Comparison of ENCODE assay signal across 28 cellular contexts in the genomic region with DNA sequence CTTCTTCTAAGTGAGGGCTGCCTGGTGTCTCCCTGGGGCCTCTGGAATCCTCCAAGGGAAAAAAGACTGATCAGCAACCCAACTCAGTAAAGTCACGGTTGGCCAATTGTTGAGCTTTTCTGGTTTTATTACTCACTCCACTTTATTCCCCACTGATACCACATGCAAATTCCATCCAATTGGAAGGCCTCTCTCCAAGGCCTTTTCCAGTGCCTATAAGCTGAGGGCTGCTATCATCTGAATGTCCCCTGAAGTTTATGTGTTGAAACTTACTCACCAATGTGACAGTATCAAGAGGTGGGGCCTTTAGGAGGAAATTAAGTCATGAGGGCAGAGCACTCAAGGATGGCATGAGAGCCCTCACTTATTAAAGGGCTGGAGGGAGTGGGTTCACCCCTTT.
DNase-seq lines count a peak whose midpoint lies in the region; ATAC-seq and TF ChIP-seq lines count a peak whose summit lies in the region.
"Had no signal": no experiment of that assay in that cellular context is flagged by ENCODE, and none has a peak within 500 bp of the region (broad histone marks: within the 10 kb centered on the region; RNA-seq: fewer than 3 reads in every experiment).

No MANE protein-coding gene starts in this region.

- TF ChIP-seq EP300 in SK-N-SH (IDR thresholded peaks at IDR 0.05; ENCODE audit: borderline replicate concordance in 1 of 2, low read depth in 1 of 2, low read length in 1 of 2) = no peak

- no peak for TF ChIP-seq CTCF in SK-N-SH (IDR thresholded peaks at IDR 0.05)

- DNase-seq in SK-N-SH (no peak), astrocyte of the hippocampus (ENCODE audit: low read depth, low spot score) (peak; percentile 46), kidney tubule cell (ENCODE audit: low spot score) (peak; percentile 83), NAMALWA (ENCODE audit: low spot score) (no peak), RKO (ENCODE audit: low spot score) (no peak), amygdala (lab: John Stamatoyannopoulos, UW) (no peak), MV-4-11 (lab: John Stamatoyannopoulos, UW) (no peak)
- DNase-seq: BE2C; CD4-positive, CD25-positive, alpha-beta regulatory T cell; GDM1; MM.1S; NCI-H1092 treated with DMSO at 0.1 percent for 48 hours; NCI-H1436; NCI-H187; NCI-H2081 treated with DMSO at 0.1 percent for 48 hours; NCI-H2171; NCI-H510A treated with DMSO at 0.1 percent for 48 hours; NCI-H774; NK-92 treated with Interleukin-12 subunit alpha and Interleukin-12 subunit beta, amount 100 ng/mL, for 24 hours; PC-3; SHP77 had no signal

- peaks cover 27 to 42% of the 10 kb centered on the region in 2 experiments for H3K4me1 ChIP-seq in SK-N-SH (ENCODE audit: control insufficient read depth in 1 of 2, insufficient read depth in 2 of 2, low read depth in 1 of 2, low read length in 1 of 2)

- H3K27ac ChIP-seq in SK-N-SH (ENCODE audit: low read depth in 2 of 2, low read length in 1 of 2) = peak overlapping the region; percentile 68 to 100; a peak in 2 of 4 replicates
- H3K27ac ChIP-seq: 22Rv1, HL-60, KMS-11, RWPE1 had no signal

- H3K9ac ChIP-seq in SK-N-SH = no peak overlapping the region
- H3K9ac ChIP-seq: KMS-11 had no signal

- no peak for ATAC-seq in SK-N-SH treated with all-trans-retinoic acid at 6 μM for 48 hours
- ATAC-seq: GM12878, HCT116, PC-3 had no signal

- no peak overlapping the region for H3K4me2 ChIP-seq in SK-N-SH
- H3K4me2 ChIP-seq: KMS-11 had no signal

- H3K9me3 ChIP-seq in SK-N-SH = no peaks in the 10 kb centered on the region
- H3K9me3 ChIP-seq: BE2C had no signal

- no peak for TF ChIP-seq RAD21 in SK-N-SH (IDR thresholded peaks at IDR 0.05; ENCODE audit: low read length)

- H3K36me3 ChIP-seq in SK-N-SH (replicated peaks in 1 of 2; ENCODE audit: control insufficient read depth in 1 of 2, insufficient read depth in 2 of 2, low read length in 1 of 2) = no peaks in the 10 kb centered on the region
- H3K36me3 ChIP-seq: BE2C had no signal

- CTCF ChIA-PET in SK-N-SH (lab: Yijun Ruan, JAX) = interaction anchor here (1.2 to 1.4 kb wide), 2 partner anchors 75 to 190 kb away, joined by 3 to 4 read pairs; no protein-coding TSS in a partner anchor

- peaks cover 4% of the 10 kb centered on the region for H3F3A ChIP-seq in SK-N-SH (replicated peaks; ENCODE audit: insufficient read depth)

- no peaks in the 10 kb centered on the region for H3K9me2 ChIP-seq in SK-N-SH

- POLR2A ChIA-PET in SK-N-SH (lab: Yijun Ruan, JAX) = no interaction called here

- H2AFZ ChIP-seq in SK-N-SH (ENCODE audit: low read depth) = no peak overlapping the region

- no peaks in the 10 kb centered on the region for H4K20me1 ChIP-seq in SK-N-SH (ENCODE audit: insufficient read depth)

- no peaks in the 10 kb centered on the region for H3K79me2 ChIP-seq in SK-N-SH (ENCODE audit: insufficient read depth)

- no peak overlapping the region for H3K4me3 ChIP-seq in SK-N-SH (ENCODE audit: low read depth in 2 of 2, low read length in 1 of 2)
- H3K4me3 ChIP-seq: GM12878 had no signal

- 91% methylated on average over 1 of the region's 1 CpG for WGBS in SK-N-SH (ENCODE audit: low lambda C conversion rate)

- H3K27me3 ChIP-seq in SK-N-SH (ENCODE audit: insufficient read depth) = no peaks in the 10 kb centered on the region
- H3K27me3 ChIP-seq: BE2C had no signal

TF ChIP-seq in SK-N-SH, 30 proteins besides CTCF, POLR2A, EP300 and RAD21:
- TF ChIP-seq SMC3 (IDR thresholded peaks at IDR 0.05; ENCODE audit: low read depth, low read length) (no peak), TEAD4 (IDR thresholded peaks at IDR 0.05; ENCODE audit: borderline replicate concordance, insufficient read depth) (no peak), RXRA (IDR thresholded peaks at IDR 0.05; ENCODE audit: borderline replicate concordance, low read depth) (no peak)

TF ChIP-seq in SK-N-SH treated with all-trans-retinoic acid at 6 μM for 48 hours, 23 proteins besides CTCF, POLR2A, EP300 and RAD21:
- TF ChIP-seq ZFP3 (CRISPR knock-in tag; IDR thresholded peaks at IDR 0.05) (no peak), SNAI2 (CRISPR knock-in tag; IDR thresholded peaks at IDR 0.05) (no peak), TOX (CRISPR knock-in tag; IDR thresholded peaks at IDR 0.05; ENCODE audit: borderline replicate concordance) (no peak), CSRNP3 (CRISPR knock-in tag; IDR thresholded peaks at IDR 0.05) (no peak), OSR1 (CRISPR knock-in tag; IDR thresholded peaks at IDR 0.05) (no peak), CSDC2 (CRISPR knock-in tag; IDR thresholded peaks at IDR 0.05) (no peak), GLIS3 (CRISPR knock-in tag; IDR thresholded peaks at IDR 0.05) (no peak), CREB5 (CRISPR knock-in tag; IDR thresholded peaks at IDR 0.05; ENCODE audit: low read depth) (no peak), ZC3H10 (CRISPR knock-in tag; IDR thresholded peaks at IDR 0.05) (no peak), PATZ1 (CRISPR knock-in tag; IDR thresholded peaks at IDR 0.05; ENCODE audit: borderline replicate concordance) (no peak), ESRRG (CRISPR knock-in tag; IDR thresholded peaks at IDR 0.05) (no peak), ISL1 (CRISPR knock-in tag; IDR thresholded peaks at IDR 0.05) (no peak)

Comparison
In these comparisons a context has a peak if more than half of its experiments do, and no peak if none do; other contexts are left out.
1. DNase-seq: peak in astrocyte of the hippocampus (single experiment) and kidney tubule cell (single experiment); none in SK-N-SH (single experiment), NAMALWA (single experiment), RKO (single experiment), amygdala (0 of 56) and MV-4-11 (single experiment).